Comparison of ENCODE assay signal across 8 cellular contexts in genomic region chr2:30511122-30512083, GRCh38.
DNase-seq lines count a peak whose midpoint lies in the region; ATAC-seq and TF ChIP-seq lines count a peak whose summit lies in the region.

No MANE protein-coding gene starts in this region.

- no peak overlapping the region for H3K4me3 ChIP-seq in brain microvascular endothelial cell (ENCODE audit: low read depth, low read length)
- no peak overlapping the region for H3K4me3 ChIP-seq in CD4-positive, alpha-beta memory T cell (ENCODE audit: low read length in 2 of 2)

- no peaks in the 10 kb centered on the region for H3K9me3 ChIP-seq in CD4-positive, alpha-beta memory T cell (ENCODE audit: control insufficient read depth in 1 of 2, low read length in 2 of 2)

- peak overlapping the region; percentile 14 for H3K27ac ChIP-seq in brain microvascular endothelial cell
- H3K27ac ChIP-seq in CD4-positive, alpha-beta memory T cell (ENCODE audit: low read depth, low read length) = no peak overlapping the region

- H3K27me3 Mint-ChIP-seq in CD4-positive, alpha-beta memory T cell = no peaks in the 10 kb centered on the region

- CTCF ChIA-PET in CD4-positive, alpha-beta memory T cell (lab: Charles Lee; ENCODE audit: partially characterized antibody) = no interaction called here

- no peak overlapping the region for H3K27ac Mint-ChIP-seq in CD4-positive, alpha-beta memory T cell

- in situ Hi-C loops in brain microvascular endothelial cell (cut with HindIII; ENCODE audit: low pct_ligation_motif_present, low sequenced_read_pairs) = no loop called here

- H3K27me3 ChIP-seq in brain microvascular endothelial cell (replicated peaks) = no peaks in the 10 kb centered on the region
- H3K27me3 ChIP-seq in CD4-positive, alpha-beta memory T cell (ENCODE audit: insufficient read depth, low read length) = no peaks in the 10 kb centered on the region

- peaks cover 6 to 19% (median 15%) of the 10 kb centered on the region in 4 donors for H3K4me1 Mint-ChIP-seq in CD4-positive, alpha-beta memory T cell

- TF ChIP-seq CTCF in brain microvascular endothelial cell (IDR thresholded peaks at IDR 0.05; ENCODE audit: low read depth, low read length, missing control alignments) = no peak

- H3K4me3 Mint-ChIP-seq in CD4-positive, alpha-beta memory T cell = no peak overlapping the region

- ATAC-seq in GM21737 (IDR thresholded peaks at IDR 0.05; ENCODE audit: unreplicated experiment) (no peak), HG03521 (IDR thresholded peaks at IDR 0.05; ENCODE audit: unreplicated experiment) (no peak), GM18861 (IDR thresholded peaks at IDR 0.05; ENCODE audit: unreplicated experiment) (no peak)

- intact Hi-C loops in CD4-positive, alpha-beta memory T cell (cut with micrococcal nuclease) = no loop called here

- peak; percentile 76 for DNase-seq in EH (ENCODE audit: low read depth)
- peak; percentile 67 for DNase-seq in NCI-H2029 treated with DMSO at 0.1 percent for 48 hours (lab: John Stamatoyannopoulos, UW)
- peak; percentile 72 for DNase-seq in brain microvascular endothelial cell
- peak; percentile 73 for DNase-seq in myocyte (ENCODE audit: low read depth)
- DNase-seq in CD4-positive, alpha-beta memory T cell = no peak

- POLR2A ChIA-PET in CD4-positive, alpha-beta memory T cell (lab: Charles Lee; ENCODE audit: partially characterized antibody) = no interaction called here

- H3K9me3 Mint-ChIP-seq in CD4-positive, alpha-beta memory T cell = peaks cover 0 to 10% (median 2%) of the 10 kb centered on the region in 8 donors

- peaks cover 4 to 19% of the 10 kb centered on the region in 2 donors for H3K36me3 Mint-ChIP-seq in CD4-positive, alpha-beta memory T cell

- H3K36me3 ChIP-seq in brain microvascular endothelial cell (replicated peaks) = no peaks in the 10 kb centered on the region
- H3K36me3 ChIP-seq in CD4-positive, alpha-beta memory T cell (ENCODE audit: insufficient read depth, low read length) = no peaks in the 10 kb centered on the region

- no peaks in the 10 kb centered on the region for H3K4me1 ChIP-seq in CD4-positive, alpha-beta memory T cell (ENCODE audit: insufficient read depth, low read length)

Comparison
In these comparisons a context has a peak if more than half of its experiments do, and no peak if none do; other contexts are left out.
1. DNase-seq: peak in EH (single experiment), NCI-H2029 treated with DMSO at 0.1 percent for 48 hours (single experiment), brain microvascular endothelial cell (single experiment) and myocyte (single experiment); none in CD4-positive, alpha-beta memory T cell (0 of 5).